Comparison of ENCODE assay signal across 13 cellular contexts in genomic region chr7:50641442-50642405, GRCh38.
DNase-seq lines count a peak whose midpoint lies in the region; ATAC-seq and TF ChIP-seq lines count a peak whose summit lies in the region.
"Had no signal": no experiment of that assay in that cellular context is flagged by ENCODE, and none has a peak within 500 bp of the region (broad histone marks: within the 10 kb centered on the region; RNA-seq: fewer than 3 reads in every experiment).

No MANE protein-coding gene starts in this region.

- TF ChIP-seq CTCF in heart left ventricle (IDR thresholded peaks at IDR 0.05) (peak in 10 of 12 donors; percentile 9 to 53 (median 36)), PC-9 (conservative IDR thresholded peaks at IDR 0.05) (no peak; the same call in 1 of the 2 replicates)

- H3K4me3 ChIP-seq in heart left ventricle (no peak overlapping the region), PC-9 (no peak overlapping the region)

- no peak for TF ChIP-seq POLR2A in heart left ventricle (IDR thresholded peaks at IDR 0.05)

- DNase-seq in DMS53 treated with DMSO at 0.1 percent for 48 hours (lab: John Stamatoyannopoulos, UW; ENCODE audit: unreplicated experiment) (peak; percentile 31), NCI-H146 treated with DMSO at 0.1 percent for 48 hours (lab: John Stamatoyannopoulos, UW; ENCODE audit: unreplicated experiment) (peak; percentile 43), heart left ventricle (peak in 4 of 5 donors; percentile 47 to 72 (median 58)), nucleus accumbens (lab: John Stamatoyannopoulos, UW) (peak in 54 of 56 donors; percentile 41 to 96 (median 84)), PC-9 (no peak), SIG-M5 (lab: John Stamatoyannopoulos, UW) (no peak), NCI-H2171 treated with DMSO at 0.1 percent for 48 hours (lab: John Stamatoyannopoulos, UW) (no peak)
- DNase-seq: activated CD4-positive, alpha-beta T cell treated with anti-CD3 and anti-CD28 coated beads for 36 hours; activated naive CD8-positive, alpha-beta T cell treated with anti-CD3 and anti-CD28 coated beads, Interleukin-2, amount 10 ng/mL, durations not matched to agents 7 days and 5 days; retina; RPMI8226 had no signal

- BruUV-seq in PC-9 (replicated peaks; lab: Mats Ljungman, UMichigan) = no TSS peak

- no peaks in the 10 kb centered on the region for H3K9me2 ChIP-seq in PC-9 (ENCODE audit: insufficient read depth)

- no peak overlapping the region for H3K4me2 ChIP-seq in PC-9

- H3K27me3 ChIP-seq in heart left ventricle (no peaks in the 10 kb centered on the region), PC-9 (ENCODE audit: insufficient read depth, low read depth) (no peaks in the 10 kb centered on the region)

- intact Hi-C loops in heart left ventricle (cut with DNase I) = loop anchor here in 1 of 10 donors (5.0 kb wide), 1 partner anchor 36 kb away; no protein-coding TSS in a partner anchor
- intact Hi-C loops in PC-9 (cut with micrococcal nuclease; ENCODE audit: unreplicated experiment) = no loop called here

- WGBS in heart left ventricle, 4 donors = 64 to 79% (median 73%) methylated on average over 17 to 18 of the region's 18 CpGs

- peaks cover 0 to 11% (median 0%) of the 10 kb centered on the region in 12 donors for H3K9me3 ChIP-seq in heart left ventricle
- H3K9me3 ChIP-seq in PC-9 (ENCODE audit: insufficient read depth, low read depth) = no peaks in the 10 kb centered on the region
- H3K9me3 ChIP-seq: Caco-2 had no signal

- H3K36me3 ChIP-seq in heart left ventricle (peaks cover 0 to 4% (median 0%) of the 10 kb centered on the region in 9 donors), PC-9 (ENCODE audit: low read depth) (no peaks in the 10 kb centered on the region)

- POLR2A ChIA-PET in PC-9 (lab: Charles Lee; ENCODE audit: unreplicated experiment) = no interaction called here

- H3K79me2 ChIP-seq in PC-9 (ENCODE audit: low read depth) = 0 out of 2 replicates have a peak, but pooled peaks cover under 1% of the 10 kb centered on the region

- no peak overlapping the region for H2AFZ ChIP-seq in PC-9

- CTCF ChIA-PET in PC-9 (lab: Charles Lee) = interaction anchor here (0.6 to 0.8 kb wide), 2 partner anchors 113 to 174 kb away, joined by 3 read pairs; no protein-coding TSS in a partner anchor

- H3K27ac ChIP-seq in heart left ventricle = peak overlapping the region in 9 of 12 donors; percentile 22 to 72 (median 53)
- no peak overlapping the region for H3K27ac ChIP-seq in PC-9

- H4K20me1 ChIP-seq in PC-9 (ENCODE audit: insufficient read depth) = peaks cover 32% of the 10 kb centered on the region

- peak; percentile 91 to 94 (median 92) for ATAC-seq in heart left ventricle
- ATAC-seq in GM21515 (IDR thresholded peaks at IDR 0.05; ENCODE audit: unreplicated experiment) = no peak
- ATAC-seq: activated CD4-positive, alpha-beta T cell treated with anti-CD3 and anti-CD28 coated beads for 36 hours had no signal

- H3F3A ChIP-seq in PC-9 (ENCODE audit: insufficient read depth, low read depth) = no peaks in the 10 kb centered on the region; the same call in 1 of the 2 replicates

- H3K4me1 ChIP-seq in heart left ventricle (peaks cover 0 to 36% (median 11%) of the 10 kb centered on the region in 12 donors), PC-9 (replicated peaks; ENCODE audit: insufficient read depth) (no peaks in the 10 kb centered on the region)
- H3K4me1 ChIP-seq: Caco-2 had no signal

Comparison
In these comparisons a context has a peak if more than half of its experiments do, and no peak if none do; other contexts are left out.
1. DNase-seq: peak in DMS53 treated with DMSO at 0.1 percent for 48 hours (single experiment), NCI-H146 treated with DMSO at 0.1 percent for 48 hours (single experiment), heart left ventricle (4 of 5) and nucleus accumbens (54 of 56); none in PC-9 (0 of 2), SIG-M5 (single experiment) and NCI-H2171 treated with DMSO at 0.1 percent for 48 hours (single experiment).